1 cellular context compared by ENCODE assay signal in the genomic region with DNA sequence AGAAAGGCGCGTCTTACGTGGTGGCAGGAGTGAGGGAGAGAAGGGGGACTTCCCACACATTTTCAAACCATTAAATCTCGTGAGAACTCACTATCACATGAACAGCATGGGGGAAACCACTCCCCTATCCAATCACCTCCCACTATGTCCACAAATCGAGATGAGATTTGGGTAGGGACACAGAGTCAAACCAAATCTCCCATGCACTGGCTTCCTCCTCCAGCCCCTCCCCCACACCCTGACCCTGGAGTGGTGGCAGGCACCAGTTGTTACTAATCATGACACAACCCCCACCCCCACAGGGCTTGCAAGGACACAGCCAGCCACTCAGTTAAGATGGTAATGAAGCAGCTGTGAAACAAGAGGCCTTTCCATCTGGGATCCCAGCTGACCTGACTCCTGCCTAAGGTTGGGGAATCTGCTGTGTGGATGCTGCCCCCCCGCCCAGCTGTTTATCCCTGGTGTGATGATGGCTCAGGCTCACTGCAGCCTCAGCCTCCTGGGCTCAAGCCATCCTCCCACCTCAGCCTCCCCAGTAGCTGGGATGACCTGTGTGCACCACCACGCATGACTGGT.
A peak's percentile ranks its signal among the peaks of the same experiment; 100 is the strongest.
TF ChIP-seq lines count a peak whose summit lies in the region.

No MANE protein-coding gene starts in this region.

TF ChIP-seq in K562, 482 proteins besides CTCF, POLR2A, EP300 and RAD21 (continued from another document):
- TF ChIP-seq, protein P1, sequence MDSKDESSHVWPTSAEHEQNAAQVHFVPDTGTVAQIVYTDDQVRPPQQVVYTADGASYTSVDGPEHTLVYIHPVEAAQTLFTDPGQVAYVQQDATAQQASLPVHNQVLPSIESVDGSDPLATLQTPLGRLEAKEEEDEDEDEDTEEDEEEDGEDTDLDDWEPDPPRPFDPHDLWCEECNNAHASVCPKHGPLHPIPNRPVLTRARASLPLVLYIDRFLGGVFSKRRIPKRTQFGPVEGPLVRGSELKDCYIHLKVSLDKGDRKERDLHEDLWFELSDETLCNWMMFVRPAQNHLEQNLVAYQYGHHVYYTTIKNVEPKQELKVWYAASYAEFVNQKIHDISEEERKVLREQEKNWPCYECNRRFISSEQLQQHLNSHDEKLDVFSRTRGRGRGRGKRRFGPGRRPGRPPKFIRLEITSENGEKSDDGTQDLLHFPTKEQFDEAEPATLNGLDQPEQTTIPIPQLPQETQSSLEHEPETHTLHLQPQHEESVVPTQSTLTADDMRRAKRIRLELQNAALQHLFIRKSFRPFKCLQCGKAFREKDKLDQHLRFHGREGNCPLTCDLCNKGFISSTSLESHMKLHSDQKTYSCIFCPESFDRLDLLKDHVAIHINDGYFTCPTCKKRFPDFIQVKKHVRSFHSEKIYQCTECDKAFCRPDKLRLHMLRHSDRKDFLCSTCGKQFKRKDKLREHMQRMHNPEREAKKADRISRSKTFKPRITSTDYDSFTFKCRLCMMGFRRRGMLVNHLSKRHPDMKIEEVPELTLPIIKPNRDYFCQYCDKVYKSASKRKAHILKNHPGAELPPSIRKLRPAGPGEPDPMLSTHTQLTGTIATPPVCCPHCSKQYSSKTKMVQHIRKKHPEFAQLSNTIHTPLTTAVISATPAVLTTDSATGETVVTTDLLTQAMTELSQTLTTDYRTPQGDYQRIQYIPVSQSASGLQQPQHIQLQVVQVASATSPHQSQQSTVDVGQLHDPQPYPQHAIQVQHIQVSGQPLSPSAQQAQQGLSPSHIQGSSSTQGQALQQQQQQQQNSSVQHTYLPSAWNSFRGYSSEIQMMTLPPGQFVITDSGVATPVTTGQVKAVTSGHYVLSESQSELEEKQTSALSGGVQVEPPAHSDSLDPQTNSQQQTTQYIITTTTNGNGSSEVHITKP (IDR thresholded peaks at IDR 0.05; ENCODE audit: partially characterized antibody): peak; percentile 10
- TF ChIP-seq CC2D1A (IDR thresholded peaks at IDR 0.05) (peak; percentile 78), MYNN (IDR thresholded peaks at IDR 0.05) (no peak), MYNN (CRISPR knock-in tag; IDR thresholded peaks at IDR 0.05) (no peak), CHD2 (IDR thresholded peaks at IDR 0.05; ENCODE audit: low read depth, low read length) (peak; percentile 28; the same call in 1 of the 2 replicates), EGR1 (conservative IDR thresholded peaks at IDR 0.05) (peak; percentile 71), FOXM1 (IDR thresholded peaks at IDR 0.05; ENCODE audit: low read depth) (no peak), FOXM1 (CRISPR knock-in tag; IDR thresholded peaks at IDR 0.05; ENCODE audit: low read depth) (no peak), RBBP5 (IDR thresholded peaks at IDR 0.05; ENCODE audit: borderline replicate concordance, insufficient read depth, low read length, poor library complexity, severe bottlenecking) (no peak), RFX7 (CRISPR knock-in tag; IDR thresholded peaks at IDR 0.05) (no peak), SRSF9 (IDR thresholded peaks at IDR 0.05; ENCODE audit: borderline replicate concordance, low read depth, low read length) (no peak), CBFA2T3 (IDR thresholded peaks at IDR 0.05) (peak; percentile 64), BDP1 (IDR thresholded peaks at IDR 0.05; ENCODE audit: insufficient read depth, insufficient read length) (no peak), GABPA (tag; conservative IDR thresholded peaks at IDR 0.05; ENCODE audit: low read depth) (no peak), ZFP30 (CRISPR knock-in tag; IDR thresholded peaks at IDR 0.05; ENCODE audit: borderline replicate concordance) (no peak), TAF1 (IDR thresholded peaks at IDR 0.05; ENCODE audit: control insufficient read depth, extremely low read depth, insufficient read depth, low read length, severe bottlenecking) (no peak), ZNF785 (CRISPR knock-in tag; IDR thresholded peaks at IDR 0.05) (no peak)
- TF ChIP-seq, protein P2, sequence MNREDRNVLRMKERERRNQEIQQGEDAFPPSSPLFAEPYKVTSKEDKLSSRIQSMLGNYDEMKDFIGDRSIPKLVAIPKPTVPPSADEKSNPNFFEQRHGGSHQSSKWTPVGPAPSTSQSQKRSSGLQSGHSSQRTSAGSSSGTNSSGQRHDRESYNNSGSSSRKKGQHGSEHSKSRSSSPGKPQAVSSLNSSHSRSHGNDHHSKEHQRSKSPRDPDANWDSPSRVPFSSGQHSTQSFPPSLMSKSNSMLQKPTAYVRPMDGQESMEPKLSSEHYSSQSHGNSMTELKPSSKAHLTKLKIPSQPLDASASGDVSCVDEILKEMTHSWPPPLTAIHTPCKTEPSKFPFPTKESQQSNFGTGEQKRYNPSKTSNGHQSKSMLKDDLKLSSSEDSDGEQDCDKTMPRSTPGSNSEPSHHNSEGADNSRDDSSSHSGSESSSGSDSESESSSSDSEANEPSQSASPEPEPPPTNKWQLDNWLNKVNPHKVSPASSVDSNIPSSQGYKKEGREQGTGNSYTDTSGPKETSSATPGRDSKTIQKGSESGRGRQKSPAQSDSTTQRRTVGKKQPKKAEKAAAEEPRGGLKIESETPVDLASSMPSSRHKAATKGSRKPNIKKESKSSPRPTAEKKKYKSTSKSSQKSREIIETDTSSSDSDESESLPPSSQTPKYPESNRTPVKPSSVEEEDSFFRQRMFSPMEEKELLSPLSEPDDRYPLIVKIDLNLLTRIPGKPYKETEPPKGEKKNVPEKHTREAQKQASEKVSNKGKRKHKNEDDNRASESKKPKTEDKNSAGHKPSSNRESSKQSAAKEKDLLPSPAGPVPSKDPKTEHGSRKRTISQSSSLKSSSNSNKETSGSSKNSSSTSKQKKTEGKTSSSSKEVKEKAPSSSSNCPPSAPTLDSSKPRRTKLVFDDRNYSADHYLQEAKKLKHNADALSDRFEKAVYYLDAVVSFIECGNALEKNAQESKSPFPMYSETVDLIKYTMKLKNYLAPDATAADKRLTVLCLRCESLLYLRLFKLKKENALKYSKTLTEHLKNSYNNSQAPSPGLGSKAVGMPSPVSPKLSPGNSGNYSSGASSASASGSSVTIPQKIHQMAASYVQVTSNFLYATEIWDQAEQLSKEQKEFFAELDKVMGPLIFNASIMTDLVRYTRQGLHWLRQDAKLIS (CRISPR knock-in tag; IDR thresholded peaks at IDR 0.05): no peak
- TF ChIP-seq, protein P3, sequence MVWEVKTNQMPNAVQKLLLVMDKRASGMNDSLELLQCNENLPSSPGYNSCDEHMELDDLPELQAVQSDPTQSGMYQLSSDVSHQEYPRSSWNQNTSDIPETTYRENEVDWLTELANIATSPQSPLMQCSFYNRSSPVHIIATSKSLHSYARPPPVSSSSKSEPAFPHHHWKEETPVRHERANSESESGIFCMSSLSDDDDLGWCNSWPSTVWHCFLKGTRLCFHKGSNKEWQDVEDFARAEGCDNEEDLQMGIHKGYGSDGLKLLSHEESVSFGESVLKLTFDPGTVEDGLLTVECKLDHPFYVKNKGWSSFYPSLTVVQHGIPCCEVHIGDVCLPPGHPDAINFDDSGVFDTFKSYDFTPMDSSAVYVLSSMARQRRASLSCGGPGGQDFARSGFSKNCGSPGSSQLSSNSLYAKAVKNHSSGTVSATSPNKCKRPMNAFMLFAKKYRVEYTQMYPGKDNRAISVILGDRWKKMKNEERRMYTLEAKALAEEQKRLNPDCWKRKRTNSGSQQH (CRISPR knock-in tag; IDR thresholded peaks at IDR 0.05): no peak
- TF ChIP-seq, protein P4, sequence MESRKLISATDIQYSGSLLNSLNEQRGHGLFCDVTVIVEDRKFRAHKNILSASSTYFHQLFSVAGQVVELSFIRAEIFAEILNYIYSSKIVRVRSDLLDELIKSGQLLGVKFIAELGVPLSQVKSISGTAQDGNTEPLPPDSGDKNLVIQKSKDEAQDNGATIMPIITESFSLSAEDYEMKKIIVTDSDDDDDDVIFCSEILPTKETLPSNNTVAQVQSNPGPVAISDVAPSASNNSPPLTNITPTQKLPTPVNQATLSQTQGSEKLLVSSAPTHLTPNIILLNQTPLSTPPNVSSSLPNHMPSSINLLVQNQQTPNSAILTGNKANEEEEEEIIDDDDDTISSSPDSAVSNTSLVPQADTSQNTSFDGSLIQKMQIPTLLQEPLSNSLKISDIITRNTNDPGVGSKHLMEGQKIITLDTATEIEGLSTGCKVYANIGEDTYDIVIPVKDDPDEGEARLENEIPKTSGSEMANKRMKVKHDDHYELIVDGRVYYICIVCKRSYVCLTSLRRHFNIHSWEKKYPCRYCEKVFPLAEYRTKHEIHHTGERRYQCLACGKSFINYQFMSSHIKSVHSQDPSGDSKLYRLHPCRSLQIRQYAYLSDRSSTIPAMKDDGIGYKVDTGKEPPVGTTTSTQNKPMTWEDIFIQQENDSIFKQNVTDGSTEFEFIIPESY (CRISPR knock-in tag; IDR thresholded peaks at IDR 0.05): no peak
- TF ChIP-seq, protein P5, sequence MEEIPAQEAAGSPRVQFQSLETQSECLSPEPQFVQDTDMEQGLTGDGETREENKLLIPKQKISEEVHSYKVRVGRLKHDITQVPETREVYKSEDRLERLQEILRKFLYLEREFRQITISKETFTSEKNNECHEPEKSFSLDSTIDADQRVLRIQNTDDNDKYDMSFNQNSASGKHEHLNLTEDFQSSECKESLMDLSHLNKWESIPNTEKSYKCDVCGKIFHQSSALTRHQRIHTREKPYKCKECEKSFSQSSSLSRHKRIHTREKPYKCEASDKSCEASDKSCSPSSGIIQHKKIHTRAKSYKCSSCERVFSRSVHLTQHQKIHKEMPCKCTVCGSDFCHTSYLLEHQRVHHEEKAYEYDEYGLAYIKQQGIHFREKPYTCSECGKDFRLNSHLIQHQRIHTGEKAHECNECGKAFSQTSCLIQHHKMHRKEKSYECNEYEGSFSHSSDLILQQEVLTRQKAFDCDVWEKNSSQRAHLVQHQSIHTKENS (CRISPR knock-in tag; IDR thresholded peaks at IDR 0.05): no peak
- TF ChIP-seq, protein P6, sequence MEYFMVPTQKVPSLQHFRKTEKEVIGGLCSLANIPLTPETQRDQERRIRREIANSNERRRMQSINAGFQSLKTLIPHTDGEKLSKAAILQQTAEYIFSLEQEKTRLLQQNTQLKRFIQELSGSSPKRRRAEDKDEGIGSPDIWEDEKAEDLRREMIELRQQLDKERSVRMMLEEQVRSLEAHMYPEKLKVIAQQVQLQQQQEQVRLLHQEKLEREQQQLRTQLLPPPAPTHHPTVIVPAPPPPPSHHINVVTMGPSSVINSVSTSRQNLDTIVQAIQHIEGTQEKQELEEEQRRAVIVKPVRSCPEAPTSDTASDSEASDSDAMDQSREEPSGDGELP (CRISPR knock-in tag; IDR thresholded peaks at IDR 0.05; ENCODE audit: borderline replicate concordance): peak; percentile 45; the same call in 1 of the 2 replicates
- TF ChIP-seq, protein P7, sequence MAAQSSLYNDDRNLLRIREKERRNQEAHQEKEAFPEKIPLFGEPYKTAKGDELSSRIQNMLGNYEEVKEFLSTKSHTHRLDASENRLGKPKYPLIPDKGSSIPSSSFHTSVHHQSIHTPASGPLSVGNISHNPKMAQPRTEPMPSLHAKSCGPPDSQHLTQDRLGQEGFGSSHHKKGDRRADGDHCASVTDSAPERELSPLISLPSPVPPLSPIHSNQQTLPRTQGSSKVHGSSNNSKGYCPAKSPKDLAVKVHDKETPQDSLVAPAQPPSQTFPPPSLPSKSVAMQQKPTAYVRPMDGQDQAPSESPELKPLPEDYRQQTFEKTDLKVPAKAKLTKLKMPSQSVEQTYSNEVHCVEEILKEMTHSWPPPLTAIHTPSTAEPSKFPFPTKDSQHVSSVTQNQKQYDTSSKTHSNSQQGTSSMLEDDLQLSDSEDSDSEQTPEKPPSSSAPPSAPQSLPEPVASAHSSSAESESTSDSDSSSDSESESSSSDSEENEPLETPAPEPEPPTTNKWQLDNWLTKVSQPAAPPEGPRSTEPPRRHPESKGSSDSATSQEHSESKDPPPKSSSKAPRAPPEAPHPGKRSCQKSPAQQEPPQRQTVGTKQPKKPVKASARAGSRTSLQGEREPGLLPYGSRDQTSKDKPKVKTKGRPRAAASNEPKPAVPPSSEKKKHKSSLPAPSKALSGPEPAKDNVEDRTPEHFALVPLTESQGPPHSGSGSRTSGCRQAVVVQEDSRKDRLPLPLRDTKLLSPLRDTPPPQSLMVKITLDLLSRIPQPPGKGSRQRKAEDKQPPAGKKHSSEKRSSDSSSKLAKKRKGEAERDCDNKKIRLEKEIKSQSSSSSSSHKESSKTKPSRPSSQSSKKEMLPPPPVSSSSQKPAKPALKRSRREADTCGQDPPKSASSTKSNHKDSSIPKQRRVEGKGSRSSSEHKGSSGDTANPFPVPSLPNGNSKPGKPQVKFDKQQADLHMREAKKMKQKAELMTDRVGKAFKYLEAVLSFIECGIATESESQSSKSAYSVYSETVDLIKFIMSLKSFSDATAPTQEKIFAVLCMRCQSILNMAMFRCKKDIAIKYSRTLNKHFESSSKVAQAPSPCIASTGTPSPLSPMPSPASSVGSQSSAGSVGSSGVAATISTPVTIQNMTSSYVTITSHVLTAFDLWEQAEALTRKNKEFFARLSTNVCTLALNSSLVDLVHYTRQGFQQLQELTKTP (IDR thresholded peaks at IDR 0.05; ENCODE audit: low read depth in 1 of 2, partially characterized antibody in 2 of 2): no peak
- TF ChIP-seq, protein P8, sequence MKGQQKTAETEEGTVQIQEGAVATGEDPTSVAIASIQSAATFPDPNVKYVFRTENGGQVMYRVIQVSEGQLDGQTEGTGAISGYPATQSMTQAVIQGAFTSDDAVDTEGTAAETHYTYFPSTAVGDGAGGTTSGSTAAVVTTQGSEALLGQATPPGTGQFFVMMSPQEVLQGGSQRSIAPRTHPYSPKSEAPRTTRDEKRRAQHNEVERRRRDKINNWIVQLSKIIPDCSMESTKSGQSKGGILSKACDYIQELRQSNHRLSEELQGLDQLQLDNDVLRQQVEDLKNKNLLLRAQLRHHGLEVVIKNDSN (CRISPR knock-in tag; IDR thresholded peaks at IDR 0.05): no peak
- TF ChIP-seq, protein P9, sequence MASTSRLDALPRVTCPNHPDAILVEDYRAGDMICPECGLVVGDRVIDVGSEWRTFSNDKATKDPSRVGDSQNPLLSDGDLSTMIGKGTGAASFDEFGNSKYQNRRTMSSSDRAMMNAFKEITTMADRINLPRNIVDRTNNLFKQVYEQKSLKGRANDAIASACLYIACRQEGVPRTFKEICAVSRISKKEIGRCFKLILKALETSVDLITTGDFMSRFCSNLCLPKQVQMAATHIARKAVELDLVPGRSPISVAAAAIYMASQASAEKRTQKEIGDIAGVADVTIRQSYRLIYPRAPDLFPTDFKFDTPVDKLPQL (IDR thresholded peaks at IDR 0.05; ENCODE audit: extremely low read depth, insufficient read length): no peak
TF ChIP-seq in K562: peak in this region for 13.
